Comparison of ENCODE assay signal across 8 cellular contexts in the genomic region with DNA sequence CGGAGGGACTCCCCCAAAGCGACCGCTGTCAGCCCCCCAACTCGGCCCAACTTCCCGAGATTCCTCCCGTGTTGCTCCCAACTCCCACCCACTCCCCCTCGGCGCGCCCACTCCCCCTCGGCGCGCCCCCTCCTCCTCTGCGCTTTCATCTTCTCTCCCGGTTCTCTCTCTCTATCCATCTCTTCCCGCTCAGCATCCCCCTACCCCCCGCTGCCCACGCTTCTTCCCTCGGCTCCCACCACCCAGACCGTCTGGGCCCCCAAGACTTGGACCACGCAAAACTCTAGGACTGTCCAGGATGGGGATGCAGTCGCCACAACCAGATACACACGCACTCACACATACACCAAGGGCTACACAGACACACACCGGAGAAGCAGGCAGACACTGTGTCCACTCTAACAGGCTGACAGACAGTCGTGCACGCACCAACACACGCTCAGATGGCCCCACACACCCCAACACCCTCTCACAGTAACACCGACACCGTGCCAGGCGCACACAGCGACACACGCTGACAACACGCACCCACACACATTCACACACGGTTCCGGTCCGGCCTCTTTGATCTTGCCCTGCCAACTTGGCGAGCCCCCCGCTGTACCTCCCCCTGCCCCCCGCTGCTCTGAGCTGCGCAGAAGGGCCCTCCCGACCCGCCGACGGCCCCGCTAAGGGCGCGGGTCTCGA. TPM values are rescaled to one million over a fixed set of nuclear protein-coding genes. Genes with fewer than 3 reads are reported as not detected.
DNase-seq lines count a peak whose midpoint lies in the region; ATAC-seq and TF ChIP-seq lines count a peak whose summit lies in the region.

No MANE protein-coding gene starts in this region.

- H3K4me1 ChIP-seq in RWPE2 (ENCODE audit: insufficient read depth, poor library complexity, severe bottlenecking): no peaks in the 10 kb centered on the region

- H3K9me3 ChIP-seq in RWPE2 (ENCODE audit: severe bottlenecking): no peaks in the 10 kb centered on the region

- peak overlapping the region; percentile 35 for H3K4me3 ChIP-seq in RWPE2 (ENCODE audit: severe bottlenecking)

- no peak overlapping the region for H3K27ac ChIP-seq in RWPE2 (ENCODE audit: poor library complexity, severe bottlenecking)

- H3K27me3 ChIP-seq in RWPE2 (ENCODE audit: insufficient read depth, poor library complexity, severe bottlenecking): peaks cover 60% of the 10 kb centered on the region

- intact Hi-C loops in posterior vena cava (cut with DNase I): no loop called here

- H3K36me3 ChIP-seq in RWPE2 (ENCODE audit: low read depth): no peaks in the 10 kb centered on the region

- TF ChIP-seq CTCF in GM10266 (IDR thresholded peaks at IDR 0.05; ENCODE audit: control insufficient read depth, insufficient read depth, low read depth, missing control alignments) (no peak), RWPE2 (IDR thresholded peaks at IDR 0.05; ENCODE audit: poor library complexity, severe bottlenecking) (no peak)

- ATAC-seq in RWPE2 (ENCODE audit: low read depth) (no peak), HG03135 (IDR thresholded peaks at IDR 0.05; ENCODE audit: unreplicated experiment) (no peak), HG03280 (IDR thresholded peaks at IDR 0.05; ENCODE audit: unreplicated experiment) (no peak)

- peak; percentile 57 for DNase-seq in GM10266 (ENCODE audit: extremely low spot score)
- DNase-seq in RWPE2 (ENCODE audit: low spot score): peak; percentile 39
- DNase-seq in globus pallidus (ENCODE audit: low spot score): peak; percentile 59
- DNase-seq in posterior vena cava (ENCODE audit: low spot score): peak; percentile 66
- DNase-seq in NOMO-1 treated with dmso at 0.1 percent for 144 hours (lab: John Stamatoyannopoulos, UW; ENCODE audit: unreplicated experiment): no peak
- no peak for DNase-seq in putamen (ENCODE audit: low spot score)

RNA-seq across cellular contexts. Expression of a gene that starts 1.1 kb away (rescaled TPM):
- 1 to 10 TPM; 4.4 to 5.6 TPM for total RNA-seq in posterior vena cava

Comparison
In these comparisons a context has a peak if more than half of its experiments do, and no peak if none do; other contexts are left out.
1. DNase-seq: peak in GM10266 (single experiment), RWPE2 (single experiment), globus pallidus (single experiment) and posterior vena cava (single experiment); none in NOMO-1 treated with dmso at 0.1 percent for 144 hours (single experiment) and putamen (single experiment).